17 cellular contexts compared by ENCODE assay signal in the genomic region with DNA sequence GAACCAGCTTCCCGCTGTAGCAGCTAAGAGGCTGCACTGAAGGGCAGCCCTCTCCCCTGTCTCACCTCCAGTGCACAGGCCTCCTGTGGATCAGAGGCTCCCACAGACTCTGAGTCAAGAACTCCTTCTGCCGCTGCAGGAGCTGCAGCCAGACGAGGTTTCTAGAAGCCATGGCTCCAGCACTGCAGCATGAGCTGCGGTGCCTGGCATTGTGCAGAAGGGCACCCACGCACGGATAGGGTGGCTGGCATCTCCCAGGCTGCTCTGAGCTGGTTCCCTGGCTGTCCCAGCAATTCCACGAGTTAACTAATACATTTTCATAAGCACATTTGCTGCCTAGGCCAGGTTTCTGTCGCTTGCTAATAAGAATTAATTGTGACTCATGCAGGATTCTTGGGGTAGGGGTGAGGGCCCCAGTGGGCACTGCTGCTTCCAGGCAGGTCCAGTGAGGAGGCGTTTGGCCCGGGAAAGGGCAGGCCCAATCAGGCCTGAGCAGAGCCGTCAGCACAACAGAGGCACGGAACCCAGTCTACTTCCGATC.
"Had no signal": no experiment of that assay in that cellular context is flagged by ENCODE, and none has a peak within 500 bp of the region (broad histone marks: within the 10 kb centered on the region; RNA-seq: fewer than 3 reads in every experiment).

No MANE protein-coding gene starts in this region.

- ATAC-seq: gastrocnemius medialis; stimulated activated naive B cell treated with anti-CD40 and anti-IgM and Interleukin-4, amounts not matched to agents 10 μg/mL and 1 μg/mL and 100 μg/mL, for 72 hours had no signal

- H3K4me1 ChIP-seq: esophagus muscularis mucosa, gastrocnemius medialis, transverse colon had no signal

- H3K4me3 Mint-ChIP-seq: stimulated activated naive B cell treated with anti-CD40 and anti-IgM and Interleukin-4, amounts not matched to agents 10 μg/mL and 1 μg/mL and 100 μg/mL, for 72 hours had no signal

- DNase-seq: activated CD4-positive, alpha-beta T cell treated with anti-CD3 and anti-CD28 coated beads, Interleukin-2, amount 50 U/mL, for 4 hours; activated naive CD4-positive, alpha-beta T cell treated with Interleukin-2 at 50 U/mL for 16 hours; effector memory CD4-positive, alpha-beta T cell; gastrocnemius medialis; hypothalamus; mesenchymal stem cell; retina; stimulated activated CD4-positive, alpha-beta T cell treated with anti-CD3 and anti-CD28 coated beads, Interleukin-2, amount 100 ng/mL, for 48 hours; stimulated activated CD8-positive, alpha-beta memory T cell treated with anti-CD3 and anti-CD28 coated beads, Interleukin-4, amount 100 ng/mL, for 48 hours; stimulated activated naive B cell treated with anti-CD40 and anti-IgM and Interleukin-4, amounts not matched to agents 10 μg/mL and 1 μg/mL and 100 μg/mL, for 72 hours; T-helper 1 cell; transverse colon; WERI-Rb-1 had no signal

- H3K36me3 ChIP-seq: esophagus muscularis mucosa, gastrocnemius medialis, transverse colon, WERI-Rb-1 had no signal

- H3K27ac Mint-ChIP-seq: stimulated activated naive B cell treated with anti-CD40 and anti-IgM and Interleukin-4, amounts not matched to agents 10 μg/mL and 1 μg/mL and 100 μg/mL, for 72 hours had no signal

- H3K27me3 ChIP-seq: gastrocnemius medialis, transverse colon had no signal

- H3K9me3 ChIP-seq: esophagus muscularis mucosa, gastrocnemius medialis had no signal

- H3K4me3 ChIP-seq: esophagus muscularis mucosa, gastrocnemius medialis, transverse colon had no signal

- H3K27ac ChIP-seq: esophagus muscularis mucosa, gastrocnemius medialis, transverse colon, WERI-Rb-1 had no signal

- FAIRE-seq: islet of Langerhans, TTC549, urothelium cell line had no signal
